In genomic region chr10:63633677-63634487, GRCh38 we compare ENCODE assay signal across 8 cellular contexts.
DNase-seq lines count a peak whose midpoint lies in the region; ATAC-seq and TF ChIP-seq lines count a peak whose summit lies in the region.

No MANE protein-coding gene starts in this region.

- no peaks in the 10 kb centered on the region for H3K79me2 ChIP-seq in OCI-LY7 (ENCODE audit: insufficient read depth, low read depth, low read length)

- POLR2A ChIA-PET in A673 (lab: Charles Lee; ENCODE audit: low non-redundant PET): no interaction called here
- POLR2A ChIA-PET in GM10248 (lab: Yijun Ruan, JAX): no interaction called here
- POLR2A ChIA-PET in OCI-LY7 (lab: Charles Lee): no interaction called here

- H3K9me3 ChIP-seq in A673 (ENCODE audit: low read depth, low read length, poor library complexity, severe bottlenecking) (no peaks in the 10 kb centered on the region), OCI-LY7 (ENCODE audit: low read length) (no peaks in the 10 kb centered on the region), tibial artery (no peaks in the 10 kb centered on the region)

- H3K4me1 ChIP-seq in A673 (ENCODE audit: insufficient read depth, low read length, poor library complexity, severe bottlenecking): peaks cover 22% of the 10 kb centered on the region
- H3K4me1 ChIP-seq in OCI-LY7 (ENCODE audit: insufficient read depth, low read length, poor library complexity, severe bottlenecking): peaks cover 11% of the 10 kb centered on the region
- H3K4me1 ChIP-seq in tibial artery: peaks cover 0 to 18% (median 6%) of the 10 kb centered on the region in 4 donors

- ATAC-seq in GM18511 (IDR thresholded peaks at IDR 0.05; ENCODE audit: unreplicated experiment) (no peak), HG02678 (IDR thresholded peaks at IDR 0.05; ENCODE audit: unreplicated experiment) (no peak)

- H3K36me3 ChIP-seq in A673 (ENCODE audit: insufficient read depth, low read length, poor library complexity, severe bottlenecking): no peaks in the 10 kb centered on the region
- H3K36me3 ChIP-seq in OCI-LY7 (ENCODE audit: insufficient read depth, low read length): no peaks in the 10 kb centered on the region
- no peaks in the 10 kb centered on the region for H3K36me3 ChIP-seq in tibial artery

- intact Hi-C loops in A673 (cut with micrococcal nuclease; ENCODE audit: unreplicated experiment): loop anchor here (5.0 kb wide), 2 partner anchors 78 to 133 kb away; no protein-coding TSS in a partner anchor
- intact Hi-C loops in OCI-LY7 (cut with micrococcal nuclease; ENCODE audit: unreplicated experiment): no loop called here
- intact Hi-C loops in tibial artery (cut with DNase I; ENCODE audit: low total_unique reads): loop anchor here (5.0 kb wide), 1 partner anchor 78 kb away; no protein-coding TSS in a partner anchor

- no peaks in the 10 kb centered on the region for H4K20me1 ChIP-seq in OCI-LY7 (ENCODE audit: insufficient read depth, low read length)

- no peak overlapping the region for H2AFZ ChIP-seq in OCI-LY7 (ENCODE audit: low read length)

- H3K9me2 ChIP-seq in OCI-LY7 (ENCODE audit: insufficient read depth, low read length): no peaks in the 10 kb centered on the region

- peak; percentile 69 for TF ChIP-seq CTCF in A673 (conservative IDR thresholded peaks at IDR 0.05; ENCODE audit: low read depth, low read length)
- TF ChIP-seq CTCF in GM10248 (IDR thresholded peaks at IDR 0.05; ENCODE audit: control extremely low read depth, extremely low read depth, low read depth, missing control alignments): peak; percentile 38
- peak; percentile 62 for TF ChIP-seq CTCF in OCI-LY7 (conservative IDR thresholded peaks at IDR 0.05; ENCODE audit: low read length)
- peak; percentile 39 to 42 for TF ChIP-seq CTCF in tibial artery (IDR thresholded peaks at IDR 0.05)

- DNase-seq in A673 (ENCODE audit: low spot score): peak; percentile 68
- no peak for DNase-seq in GM10248 (ENCODE audit: extremely low spot score)
- peak; percentile 23 for DNase-seq in OCI-LY7 (ENCODE audit: low spot score)
- peak; percentile 55 for DNase-seq in fibroblast of peridontal ligament (ENCODE audit: extremely low read depth)
- no peak for DNase-seq in tibial artery
- no peak for DNase-seq in NCI-H345 treated with DMSO at 0.1 percent for 48 hours (lab: John Stamatoyannopoulos, UW; ENCODE audit: unreplicated experiment)

- no peak overlapping the region for H3K4me2 ChIP-seq in OCI-LY7 (ENCODE audit: low read length)

- CTCF ChIA-PET in A673 (lab: Charles Lee): interaction anchor here (0.5 to 0.9 kb wide), 6 partner anchors 9 to 467 kb away, joined by 3 read pairs; no protein-coding TSS in a partner anchor
- CTCF ChIA-PET in GM10248 (lab: Yijun Ruan, JAX): interaction anchor here (1.0 to 8.6 kb wide), 4 partner anchors 11 to 467 kb away, joined by 3 to 115 read pairs (median 10); no protein-coding TSS in a partner anchor
- CTCF ChIA-PET in OCI-LY7 (lab: Charles Lee; ENCODE audit: unreplicated experiment): interaction anchor here (0.9 kb wide), 1 partner anchor 467 kb away, joined by 3 read pairs; no protein-coding TSS in a partner anchor

- H3K4me3 ChIP-seq in A673 (ENCODE audit: low read depth, low read length, poor library complexity, severe bottlenecking) (no peak overlapping the region), OCI-LY7 (ENCODE audit: low read depth, low read length, poor library complexity, severe bottlenecking) (no peak overlapping the region), tibial artery (no peak overlapping the region)

- H3K27ac ChIP-seq in A673 (ENCODE audit: low read depth, low read length, poor library complexity, severe bottlenecking): no peak overlapping the region
- H3K27ac ChIP-seq in OCI-LY7 (ENCODE audit: low read depth, low read length, poor library complexity, severe bottlenecking): no peak overlapping the region
- H3K27ac ChIP-seq in tibial artery: no peak overlapping the region

- no peaks in the 10 kb centered on the region for H3K27me3 ChIP-seq in A673 (replicated peaks; ENCODE audit: insufficient read depth, low read depth, low read length, poor library complexity)
- no peaks in the 10 kb centered on the region for H3K27me3 ChIP-seq in tibial artery

- no TSS peak for BruUV-seq in A673 (replicated peaks; lab: Mats Ljungman, UMichigan)
- no TSS peak for BruUV-seq in OCI-LY7 (replicated peaks; lab: Mats Ljungman, UMichigan)

Comparison
In these comparisons a context has a peak if more than half of its experiments do, and no peak if none do; other contexts are left out.
1. DNase-seq: peak in A673 (single experiment), OCI-LY7 (single experiment) and fibroblast of peridontal ligament (single experiment); none in GM10248 (single experiment), tibial artery (0 of 2) and NCI-H345 treated with DMSO at 0.1 percent for 48 hours (single experiment).
2. Peak in every context shown above with its lines, with median percentiles within 50 percentile points of each other: CTCF ChIP-seq.